In the genomic region with DNA sequence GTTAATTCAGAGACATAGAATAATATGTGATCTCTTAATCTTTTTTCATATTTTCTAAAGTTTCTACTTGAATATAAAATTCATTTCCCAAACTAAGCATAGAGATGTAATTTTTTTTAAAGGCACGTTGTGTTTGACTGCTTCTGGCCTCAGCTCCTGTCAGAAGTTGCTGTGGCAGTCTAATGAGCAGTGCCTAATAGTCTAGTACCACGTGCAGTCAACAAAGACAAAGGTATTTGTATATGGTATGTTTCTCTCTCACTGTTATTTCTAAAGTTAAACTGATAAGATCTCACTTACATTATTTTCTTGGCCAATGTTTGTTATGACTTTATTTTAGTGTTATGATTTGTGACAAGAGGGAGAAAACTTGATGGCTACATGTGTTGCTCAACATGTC, we compare ENCODE assay signal across 29 cellular contexts.
"Had no signal": no experiment of that assay in that cellular context is flagged by ENCODE, and none has a peak within 500 bp of the region (broad histone marks: within the 10 kb centered on the region; RNA-seq: fewer than 3 reads in every experiment).

No MANE protein-coding gene starts in this region.

- ATAC-seq: activated CD8-positive, alpha-beta T cell treated with anti-CD3 and anti-CD28 coated beads for 36 hours; activated naive CD4-positive, alpha-beta T cell treated with anti-CD3 and anti-CD28 coated beads, Interleukin-2, amount 50 U/mL, for 72 hours; activated T-cell treated with anti-CD3 and anti-CD28 coated beads, Interleukin-2, amount 50 U/mL, for 72 hours; activated T-helper 17 cell treated with anti-CD3 and anti-CD28 coated beads, Interleukin-2, amount 50 U/mL, for 72 hours; K562; PC-3 had no signal

- H3K27me3 ChIP-seq: brain microvascular endothelial cell, cardiac muscle cell, MG63, Peyer's patch had no signal

- FAIRE-seq: TTC549 had no signal

- DNase-seq: activated CD4-positive, alpha-beta T cell treated with anti-CD3 and anti-CD28 coated beads, Interleukin-2, amount 10 ng/mL, durations not matched to agents 24 days and 14 days; activated CD4-positive, alpha-beta T cell treated with anti-CD3 and anti-CD28 coated beads, Interleukin-2, amount 50 U/mL, for 4 hours; activated CD8-positive, alpha-beta T cell treated with anti-CD3 and anti-CD28 coated beads for 36 hours; activated gamma-delta T cell treated with Interleukin-2 at 50 U/mL for 16 hours; activated naive CD4-positive, alpha-beta T cell treated with anti-CD3 and anti-CD28 coated beads for 36 hours; activated T-cell treated with anti-CD3 and anti-CD28 coated beads, Interleukin-2, amount 50 U/mL, for 1 hour; activated T-cell treated with anti-CD3 and anti-CD28 coated beads, Interleukin-2, amount 50 U/mL, for 72 hours; amniotic stem cell; aorta; brain microvascular endothelial cell; MG63; MV-4-11; NCI-H1092; NCI-H1436 treated with DMSO at 0.1 percent for 48 hours; NCI-H1694 treated with DMSO at 0.1 percent for 48 hours; NCI-H2029; NCI-H510A; NCI-H748 treated with DMSO at 0.1 percent for 48 hours; NK-92 treated with Interleukin-12 subunit alpha and Interleukin-12 subunit beta, amount 100 ng/mL, for 24 hours; PC-3; Peyer's patch; RPMI8226; SIG-M5; T1000 had no signal

- H3K9me3 ChIP-seq: MG63, Peyer's patch had no signal

- H3K27ac ChIP-seq: brain microvascular endothelial cell, cardiac muscle cell, Peyer's patch had no signal

- H3K4me1 ChIP-seq: Peyer's patch had no signal

- H3K4me3 ChIP-seq: cardiac muscle cell, K562, MG63, Peyer's patch had no signal
